In the genomic region with DNA sequence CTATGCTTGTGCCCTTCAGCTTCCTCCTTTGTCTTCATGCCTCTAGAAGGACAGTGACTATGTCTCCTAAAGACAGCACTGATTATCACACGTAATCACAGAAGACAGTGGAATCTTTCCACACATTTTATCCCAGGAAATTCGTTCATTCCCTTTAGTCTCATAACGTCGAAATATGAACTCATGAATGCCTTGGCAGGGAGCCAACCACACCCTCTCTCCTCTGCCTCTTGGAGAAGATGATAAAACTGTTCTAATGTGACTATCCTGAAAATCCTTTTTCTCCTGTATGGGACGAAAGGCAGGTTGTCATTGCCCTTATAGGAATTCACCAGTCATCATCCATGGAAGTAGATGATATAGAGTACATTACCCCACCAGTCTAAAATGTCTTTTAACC, we compare ENCODE assay signal across 19 cellular contexts.
A peak's percentile ranks its signal among the peaks of the same experiment; 100 is the strongest.
DNase-seq lines count a peak whose midpoint lies in the region; ATAC-seq and TF ChIP-seq lines count a peak whose summit lies in the region.
"Had no signal": no experiment of that assay in that cellular context is flagged by ENCODE, and none has a peak within 500 bp of the region (broad histone marks: within the 10 kb centered on the region; RNA-seq: fewer than 3 reads in every experiment).

No MANE protein-coding gene starts in this region.

- no peak overlapping the region for H3K4me3 ChIP-seq in epithelial cell of esophagus (ENCODE audit: low read length)
- H3K4me3 ChIP-seq: A549, ascending aorta, lower lobe of right lung had no signal

- no peak for ATAC-seq in HG03280 (IDR thresholded peaks at IDR 0.05; ENCODE audit: unreplicated experiment)
- ATAC-seq in SK-N-SH treated with all-trans-retinoic acid at 6 μM for 48 hours: no peak
- ATAC-seq: A549; activated CD4-positive, alpha-beta T cell treated with anti-CD3 and anti-CD28 coated beads for 36 hours; activated T-cell treated with anti-CD3 and anti-CD28 coated beads, Interleukin-2, amount 50 U/mL, for 72 hours; lower lobe of right lung had no signal

- TF ChIP-seq CTCF in Calu3 (IDR thresholded peaks at IDR 0.05; ENCODE audit: unreplicated experiment) (no peak), epithelial cell of esophagus (IDR thresholded peaks at IDR 0.05; ENCODE audit: insufficient read depth, low read depth, low read length, missing control alignments) (no peak)

- H3K4me1 Mint-ChIP-seq in Calu3 (ENCODE audit: low read depth, unreplicated experiment): peaks cover 7% of the 10 kb centered on the region
- H3K4me1 Mint-ChIP-seq: activated CD4-positive, alpha-beta T cell treated with anti-CD3 and anti-CD28 coated beads for 36 hours; B cell; neural crest cell had no signal

- intact Hi-C loops in Calu3 (cut with micrococcal nuclease; ENCODE audit: unreplicated experiment): no loop called here

- H3K27ac Mint-ChIP-seq in Calu3 (ENCODE audit: unreplicated experiment): no peak overlapping the region
- H3K27ac Mint-ChIP-seq: activated CD4-positive, alpha-beta T cell treated with anti-CD3 and anti-CD28 coated beads for 36 hours; activated T-cell treated with anti-CD3 and anti-CD28 coated beads, Interleukin-2, amount 50 U/mL, for 72 hours; B cell had no signal

- H3K27me3 Mint-ChIP-seq in Calu3 (ENCODE audit: unreplicated experiment): no peaks in the 10 kb centered on the region
- H3K27me3 Mint-ChIP-seq: activated CD4-positive, alpha-beta T cell treated with anti-CD3 and anti-CD28 coated beads for 36 hours; B cell had no signal

- DNase-seq in NCI-H2029 treated with DMSO at 0.1 percent for 48 hours (lab: John Stamatoyannopoulos, UW) (peak; percentile 57), NCI-H2029 (lab: John Stamatoyannopoulos, UW) (no peak), Calu3 (peak; percentile 19), NCI-H2171 (lab: John Stamatoyannopoulos, UW) (peak; percentile 36), epithelial cell of esophagus (ENCODE audit: low read depth) (peak; percentile 39)
- DNase-seq in activated CD8-positive, alpha-beta memory T cell treated with anti-CD3 and anti-CD28 coated beads for 24 hours: no peak
- DNase-seq: activated CD4-positive, alpha-beta T cell treated with anti-CD3 and anti-CD28 coated beads for 36 hours; activated naive CD4-positive, alpha-beta T cell treated with anti-CD3 and anti-CD28 coated beads, Interleukin-2, amount 50 U/mL, for 16 hours; activated T-cell treated with anti-CD3 and anti-CD28 coated beads, Interleukin-2, amount 50 U/mL, for 72 hours; GOT3; islet precursor cell; lower lobe of right lung; NCI-H146 had no signal

- H3K36me3 Mint-ChIP-seq in Calu3 (ENCODE audit: insufficient read depth, unreplicated experiment): no peaks in the 10 kb centered on the region

- H3K4me3 Mint-ChIP-seq in Calu3 (ENCODE audit: low read depth, unreplicated experiment): no peak overlapping the region
- H3K4me3 Mint-ChIP-seq: activated CD4-positive, alpha-beta T cell treated with anti-CD3 and anti-CD28 coated beads for 36 hours; activated T-cell treated with anti-CD3 and anti-CD28 coated beads, Interleukin-2, amount 50 U/mL, for 72 hours; B cell; neural crest cell had no signal

- CTCF ChIA-PET in Calu3 (lab: Charles Lee): no interaction called here

- no TSS peak for BruUV-seq in Calu3 (replicated peaks; lab: Mats Ljungman, UMichigan)

- H3K9me3 Mint-ChIP-seq in Calu3 (ENCODE audit: low read depth, unreplicated experiment): no peaks in the 10 kb centered on the region
- H3K9me3 Mint-ChIP-seq: activated T-cell treated with anti-CD3 and anti-CD28 coated beads, Interleukin-2, amount 50 U/mL, for 72 hours; neural crest cell had no signal

TF ChIP-seq in SK-N-SH treated with all-trans-retinoic acid at 6 μM for 48 hours, 23 proteins besides CTCF, POLR2A, EP300 and RAD21:
- TF ChIP-seq TOX (CRISPR knock-in tag; IDR thresholded peaks at IDR 0.05; ENCODE audit: borderline replicate concordance) (no peak), ZFP3 (CRISPR knock-in tag; IDR thresholded peaks at IDR 0.05) (no peak), ISL1 (CRISPR knock-in tag; IDR thresholded peaks at IDR 0.05) (no peak), ZNF565 (CRISPR knock-in tag; conservative IDR thresholded peaks at IDR 0.05; ENCODE audit: low read depth) (no peak), BACH2 (CRISPR knock-in tag; IDR thresholded peaks at IDR 0.05; ENCODE audit: borderline replicate concordance) (no peak), ZFP30 (CRISPR knock-in tag; IDR thresholded peaks at IDR 0.05) (no peak), GLIS3 (CRISPR knock-in tag; IDR thresholded peaks at IDR 0.05) (no peak), OSR1 (CRISPR knock-in tag; IDR thresholded peaks at IDR 0.05) (no peak), ARNTL (CRISPR knock-in tag; IDR thresholded peaks at IDR 0.05; ENCODE audit: borderline replicate concordance, low read depth) (no peak), ZNF70 (CRISPR knock-in tag; IDR thresholded peaks at IDR 0.05) (no peak), ZNF8 (CRISPR knock-in tag; IDR thresholded peaks at IDR 0.05) (no peak), PPARA (CRISPR knock-in tag; IDR thresholded peaks at IDR 0.05; ENCODE audit: borderline replicate concordance) (no peak), ZC3H10 (CRISPR knock-in tag; IDR thresholded peaks at IDR 0.05) (no peak), CSDC2 (CRISPR knock-in tag; IDR thresholded peaks at IDR 0.05) (no peak)
- TF ChIP-seq, protein P1, sequence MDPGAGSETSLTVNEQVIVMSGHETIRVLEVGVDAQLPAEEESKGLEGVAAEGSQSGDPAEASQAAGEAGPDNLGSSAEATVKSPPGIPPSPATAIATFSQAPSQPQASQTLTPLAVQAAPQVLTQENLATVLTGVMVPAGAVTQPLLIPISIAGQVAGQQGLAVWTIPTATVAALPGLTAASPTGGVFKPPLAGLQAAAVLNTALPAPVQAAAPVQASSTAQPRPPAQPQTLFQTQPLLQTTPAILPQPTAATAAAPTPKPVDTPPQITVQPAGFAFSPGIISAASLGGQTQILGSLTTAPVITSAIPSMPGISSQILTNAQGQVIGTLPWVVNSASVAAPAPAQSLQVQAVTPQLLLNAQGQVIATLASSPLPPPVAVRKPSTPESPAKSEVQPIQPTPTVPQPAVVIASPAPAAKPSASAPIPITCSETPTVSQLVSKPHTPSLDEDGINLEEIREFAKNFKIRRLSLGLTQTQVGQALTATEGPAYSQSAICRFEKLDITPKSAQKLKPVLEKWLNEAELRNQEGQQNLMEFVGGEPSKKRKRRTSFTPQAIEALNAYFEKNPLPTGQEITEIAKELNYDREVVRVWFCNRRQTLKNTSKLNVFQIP (CRISPR knock-in tag; IDR thresholded peaks at IDR 0.05; ENCODE audit: borderline replicate concordance, low read depth): no peak

Comparison
In these comparisons a context has a peak if more than half of its experiments do, and no peak if none do; other contexts are left out.
1. DNase-seq: peak in NCI-H2029 treated with DMSO at 0.1 percent for 48 hours (single experiment), Calu3 (single experiment), NCI-H2171 (single experiment) and epithelial cell of esophagus (single experiment); none in NCI-H2029 (single experiment) and activated CD8-positive, alpha-beta memory T cell treated with anti-CD3 and anti-CD28 coated beads for 24 hours (single experiment).